In the genomic region with DNA sequence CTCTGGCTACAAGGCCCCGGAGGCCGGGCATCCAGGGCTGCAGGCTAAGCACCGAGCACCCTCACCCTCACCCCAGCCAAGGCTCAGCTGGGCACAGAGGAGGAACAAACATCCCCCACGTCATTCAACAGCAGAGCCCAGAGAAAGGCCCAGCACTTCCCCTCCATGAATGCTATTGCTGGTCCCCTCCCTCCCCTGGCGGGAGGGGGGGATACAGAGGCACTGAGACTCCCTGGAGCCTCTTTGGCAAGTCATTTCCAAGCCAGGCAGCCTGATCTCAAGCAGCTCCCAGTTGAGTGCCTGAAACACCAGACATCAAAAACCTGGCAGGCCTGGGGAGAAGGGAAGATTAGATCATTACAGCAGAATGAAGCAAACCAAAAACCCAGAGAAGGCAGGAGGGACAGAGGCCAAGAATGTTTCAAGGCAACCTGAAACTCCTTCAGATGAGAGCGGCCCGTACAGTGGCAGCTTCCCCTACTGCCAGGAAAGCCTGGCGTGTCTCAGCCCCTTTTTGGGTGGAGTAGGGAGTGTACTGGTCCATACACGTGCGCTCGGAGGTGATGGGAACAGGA, we compare ENCODE assay signal across 1 cellular context.
TF ChIP-seq lines count a peak whose summit lies in the region.

No MANE protein-coding gene starts in this region.

TF ChIP-seq in WTC11, 78 proteins besides CTCF, POLR2A, EP300 and RAD21 (continued from another document):
- TF ChIP-seq, protein P1, sequence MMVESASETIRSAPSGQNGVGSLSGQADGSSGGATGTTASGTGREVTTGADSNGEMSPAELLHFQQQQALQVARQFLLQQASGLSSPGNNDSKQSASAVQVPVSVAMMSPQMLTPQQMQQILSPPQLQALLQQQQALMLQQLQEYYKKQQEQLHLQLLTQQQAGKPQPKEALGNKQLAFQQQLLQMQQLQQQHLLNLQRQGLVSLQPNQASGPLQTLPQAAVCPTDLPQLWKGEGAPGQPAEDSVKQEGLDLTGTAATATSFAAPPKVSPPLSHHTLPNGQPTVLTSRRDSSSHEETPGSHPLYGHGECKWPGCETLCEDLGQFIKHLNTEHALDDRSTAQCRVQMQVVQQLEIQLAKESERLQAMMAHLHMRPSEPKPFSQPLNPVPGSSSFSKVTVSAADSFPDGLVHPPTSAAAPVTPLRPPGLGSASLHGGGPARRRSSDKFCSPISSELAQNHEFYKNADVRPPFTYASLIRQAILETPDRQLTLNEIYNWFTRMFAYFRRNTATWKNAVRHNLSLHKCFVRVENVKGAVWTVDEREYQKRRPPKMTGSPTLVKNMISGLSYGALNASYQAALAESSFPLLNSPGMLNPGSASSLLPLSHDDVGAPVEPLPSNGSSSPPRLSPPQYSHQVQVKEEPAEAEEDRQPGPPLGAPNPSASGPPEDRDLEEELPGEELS (CRISPR knock-in tag; IDR thresholded peaks at IDR 0.05) = no peak
- no peak for TF ChIP-seq ZNF317 (CRISPR knock-in tag; IDR thresholded peaks at IDR 0.05; ENCODE audit: borderline replicate concordance, low read depth)
- TF ChIP-seq, protein P2, sequence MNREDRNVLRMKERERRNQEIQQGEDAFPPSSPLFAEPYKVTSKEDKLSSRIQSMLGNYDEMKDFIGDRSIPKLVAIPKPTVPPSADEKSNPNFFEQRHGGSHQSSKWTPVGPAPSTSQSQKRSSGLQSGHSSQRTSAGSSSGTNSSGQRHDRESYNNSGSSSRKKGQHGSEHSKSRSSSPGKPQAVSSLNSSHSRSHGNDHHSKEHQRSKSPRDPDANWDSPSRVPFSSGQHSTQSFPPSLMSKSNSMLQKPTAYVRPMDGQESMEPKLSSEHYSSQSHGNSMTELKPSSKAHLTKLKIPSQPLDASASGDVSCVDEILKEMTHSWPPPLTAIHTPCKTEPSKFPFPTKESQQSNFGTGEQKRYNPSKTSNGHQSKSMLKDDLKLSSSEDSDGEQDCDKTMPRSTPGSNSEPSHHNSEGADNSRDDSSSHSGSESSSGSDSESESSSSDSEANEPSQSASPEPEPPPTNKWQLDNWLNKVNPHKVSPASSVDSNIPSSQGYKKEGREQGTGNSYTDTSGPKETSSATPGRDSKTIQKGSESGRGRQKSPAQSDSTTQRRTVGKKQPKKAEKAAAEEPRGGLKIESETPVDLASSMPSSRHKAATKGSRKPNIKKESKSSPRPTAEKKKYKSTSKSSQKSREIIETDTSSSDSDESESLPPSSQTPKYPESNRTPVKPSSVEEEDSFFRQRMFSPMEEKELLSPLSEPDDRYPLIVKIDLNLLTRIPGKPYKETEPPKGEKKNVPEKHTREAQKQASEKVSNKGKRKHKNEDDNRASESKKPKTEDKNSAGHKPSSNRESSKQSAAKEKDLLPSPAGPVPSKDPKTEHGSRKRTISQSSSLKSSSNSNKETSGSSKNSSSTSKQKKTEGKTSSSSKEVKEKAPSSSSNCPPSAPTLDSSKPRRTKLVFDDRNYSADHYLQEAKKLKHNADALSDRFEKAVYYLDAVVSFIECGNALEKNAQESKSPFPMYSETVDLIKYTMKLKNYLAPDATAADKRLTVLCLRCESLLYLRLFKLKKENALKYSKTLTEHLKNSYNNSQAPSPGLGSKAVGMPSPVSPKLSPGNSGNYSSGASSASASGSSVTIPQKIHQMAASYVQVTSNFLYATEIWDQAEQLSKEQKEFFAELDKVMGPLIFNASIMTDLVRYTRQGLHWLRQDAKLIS (CRISPR knock-in tag; IDR thresholded peaks at IDR 0.05; ENCODE audit: borderline replicate concordance) = no peak
- no peak for TF ChIP-seq ZNF138 (CRISPR knock-in tag; conservative IDR thresholded peaks at IDR 0.05)
- TF ChIP-seq ELF4 (CRISPR knock-in tag; IDR thresholded peaks at IDR 0.05; ENCODE audit: low read depth) = no peak
- no peak for TF ChIP-seq ESRRA (CRISPR knock-in tag; IDR thresholded peaks at IDR 0.05; ENCODE audit: borderline replicate concordance)
- no peak for TF ChIP-seq NR2C2 (CRISPR knock-in tag; IDR thresholded peaks at IDR 0.05)
TF ChIP-seq in WTC11: peak in this region for 0.
